8 cellular contexts compared by ENCODE assay signal in genomic region chr6:108789475-108789874, GRCh38.
"Had no signal": no experiment of that assay in that cellular context is flagged by ENCODE, and none has a peak within 500 bp of the region (broad histone marks: within the 10 kb centered on the region; RNA-seq: fewer than 3 reads in every experiment).

No MANE protein-coding gene starts in this region.

- H3K4me3 ChIP-seq: GM23338 had no signal

- H3K27ac ChIP-seq: HL-60 had no signal

- ATAC-seq: GM23338, HepG2 had no signal

- H2AFZ ChIP-seq: GM23338 had no signal

- DNase-seq: H9, HCEC 1CT, HFFc6 had no signal

- FAIRE-seq: H1, H54, HepG2 had no signal

- H3K4me2 ChIP-seq: GM23338 had no signal
